Comparison of ENCODE assay signal across 8 cellular contexts in genomic region chr15:82268456-82268855, GRCh38. TPM values are rescaled to one million over a fixed set of nuclear protein-coding genes. Genes with fewer than 3 reads are reported as not detected.
DNase-seq lines count a peak whose midpoint lies in the region; ATAC-seq, FAIRE-seq and TF ChIP-seq lines count a peak whose summit lies in the region.
"Not testable (repeated sequence)": the region's sequence is repeated elsewhere in the genome, so short reads cannot be mapped to it uniquely, and the experiment has no call there.

No MANE protein-coding gene starts in this region.

- H3K4me1 Mint-ChIP-seq in activated naive CD8-positive, alpha-beta T cell treated with anti-CD3 and anti-CD28 coated beads, Interleukin-2, amount 10 ng/mL, durations not matched to agents 7 days and 5 days: not testable (repeated sequence)

- H3K9me2 ChIP-seq in PC-3 (replicated peaks; ENCODE audit: low read length): not testable (repeated sequence)

- not testable (repeated sequence) for BruUV-seq in IMR-90 (replicated peaks; lab: Mats Ljungman, UMichigan); PC-3 (replicated peaks; lab: Mats Ljungman, UMichigan)

- H2AK9ac ChIP-seq in IMR-90 (replicated peaks; ENCODE audit: low read depth, low read length, poor library complexity): not testable (repeated sequence)

- not testable (repeated sequence) for H3K27me3 Mint-ChIP-seq in activated naive CD8-positive, alpha-beta T cell treated with anti-CD3 and anti-CD28 coated beads, Interleukin-2, amount 10 ng/mL, durations not matched to agents 7 days and 5 days

- not testable (repeated sequence) for H2AFZ ChIP-seq in IMR-90 (replicated peaks; ENCODE audit: low read length, poor library complexity); PC-3 (ENCODE audit: low read length)

- not testable (repeated sequence) for H4K91ac ChIP-seq in IMR-90 (ENCODE audit: insufficient read depth, low read depth, low read length)

- H3K18ac ChIP-seq in IMR-90 (ENCODE audit: low read depth, low read length): not testable (repeated sequence)
- H3K18ac ChIP-seq in mesendoderm (ENCODE audit: low read length): peak overlapping the region; percentile 28

- H3K23ac ChIP-seq in IMR-90 (ENCODE audit: low read depth, low read length); mesendoderm (ENCODE audit: low read length): not testable (repeated sequence)

- not testable (repeated sequence) for H3K4ac ChIP-seq in IMR-90 (ENCODE audit: low read depth, low read length); mesendoderm (ENCODE audit: low read depth, low read length)

- not testable (repeated sequence) for H2BK15ac ChIP-seq in IMR-90 (ENCODE audit: low read depth, low read length); mesendoderm (replicated peaks; ENCODE audit: low read depth)

- in situ Hi-C loops in IMR-90 (cut with MboI; ENCODE audit: low sequenced_read_pairs): not testable (repeated sequence)

- FAIRE-seq in A549 (lab: Jason Lieb, UNC) (peak; percentile 83), urothelium cell line (lab: Jason Lieb, UNC) (peak; percentile 76)

- not testable (repeated sequence) for TF ChIP-seq CTCF in A549 (IDR thresholded peaks at IDR 0.05); GM12865 (IDR thresholded peaks at IDR 0.05; ENCODE audit: insufficient read depth, low read depth, low read length, missing control alignments); IMR-90 (conservative IDR thresholded peaks at IDR 0.05; ENCODE audit: low read depth, low read length); PC-3 (conservative IDR thresholded peaks at IDR 0.05; ENCODE audit: low read depth, low read length)

- H3K9ac ChIP-seq in IMR-90 (ENCODE audit: low read depth, low read length); PC-3 (ENCODE audit: low read length); mesendoderm (ENCODE audit: low read length): not testable (repeated sequence)

- not testable (repeated sequence) for H3K36me3 ChIP-seq in IMR-90 (ENCODE audit: control insufficient read depth, insufficient read depth, low read length); PC-3 (ENCODE audit: low read depth, low read length); mesendoderm (ENCODE audit: control insufficient read depth, insufficient read depth, low read length)

- TF ChIP-seq RAD21 in A549 (conservative IDR thresholded peaks at IDR 0.05 in 1 of 2, IDR thresholded peaks at IDR 0.05 in 1 of 2); IMR-90 (IDR thresholded peaks at IDR 0.05; ENCODE audit: low read length): not testable (repeated sequence)

- not testable (repeated sequence) for H3K79me1 ChIP-seq in IMR-90 (ENCODE audit: low read depth in 1 of 2, low read length in 2 of 2); mesendoderm (ENCODE audit: low read length)

- H3F3A ChIP-seq in PC-3 (ENCODE audit: low read length, unreplicated experiment): not testable (repeated sequence)

- H4K8ac ChIP-seq in IMR-90 (ENCODE audit: low read depth in 2 of 2, low read length in 2 of 2); mesendoderm (ENCODE audit: low read depth, low read length): not testable (repeated sequence)

- not testable (repeated sequence) for H3K4me2 ChIP-seq in A549; IMR-90 (ENCODE audit: low read depth, low read length); PC-3 (ENCODE audit: low read length); mesendoderm (ENCODE audit: low read length)

- not testable (repeated sequence) for H3K9me1 ChIP-seq in IMR-90 (ENCODE audit: insufficient read depth, low read length)

- not testable (repeated sequence) for H2AK5ac ChIP-seq in IMR-90 (ENCODE audit: low read depth, low read length); mesendoderm (ENCODE audit: low read length)

- not testable (repeated sequence) for H4K20me1 ChIP-seq in IMR-90 (ENCODE audit: insufficient read depth, low read length); PC-3 (ENCODE audit: low read length)

- H3K4me3 Mint-ChIP-seq in activated naive CD8-positive, alpha-beta T cell treated with anti-CD3 and anti-CD28 coated beads, Interleukin-2, amount 10 ng/mL, durations not matched to agents 7 days and 5 days: not testable (repeated sequence)

- H2BK20ac ChIP-seq in IMR-90 (ENCODE audit: low read depth, low read length): not testable (repeated sequence)

- CTCF ChIA-PET in A549 (lab: Yijun Ruan, JAX) (interaction anchor here (1.5 kb wide), 1 partner anchor 21 kb away, joined by 4 read pairs; no protein-coding TSS in a partner anchor), PC-3 (lab: Charles Lee) (interaction anchor here (1.1 kb wide), 1 partner anchor 160 kb away, joined by 3 read pairs; no protein-coding TSS in a partner anchor)
- CTCF ChIA-PET in IMR-90 (lab: Yijun Ruan, JAX): not testable (repeated sequence)

- H3K27me3 ChIP-seq in IMR-90 (ENCODE audit: control insufficient read depth, insufficient read depth, low read length); PC-3 (ENCODE audit: low read length); mesendoderm (ENCODE audit: insufficient read depth, low read length, poor library complexity): not testable (repeated sequence)

- dilution Hi-C loops in IMR-90 (cut with HindIII; ENCODE audit: low sequenced_read_pairs, unreplicated experiment): not testable (repeated sequence)

- H3K79me2 ChIP-seq in PC-3 (ENCODE audit: low read length); mesendoderm (ENCODE audit: control insufficient read depth, insufficient read depth, low read length): not testable (repeated sequence)

- not testable (repeated sequence) for H3K27ac Mint-ChIP-seq in activated naive CD8-positive, alpha-beta T cell treated with anti-CD3 and anti-CD28 coated beads, Interleukin-2, amount 10 ng/mL, durations not matched to agents 7 days and 5 days

- not testable (repeated sequence) for H2BK120ac ChIP-seq in IMR-90 (ENCODE audit: low read depth, low read length); mesendoderm (ENCODE audit: low read depth, low read length)

- not testable (repeated sequence) for H4K5ac ChIP-seq in IMR-90 (ENCODE audit: low read depth, low read length); mesendoderm (ENCODE audit: low read length)

- not testable (repeated sequence) for H3K27ac ChIP-seq in A549; IMR-90 (ENCODE audit: insufficient read depth, low read length); PC-3 (ENCODE audit: low read length); mesendoderm (ENCODE audit: low read depth, low read length)
- H3K27ac ChIP-seq in epithelial cell of prostate: peak overlapping the region; percentile 78

- DNase-seq in A549 (ENCODE audit: low read depth in 1 of 2, low spot score in 1 of 2); IMR-90; activated naive CD8-positive, alpha-beta T cell treated with anti-CD3 and anti-CD28 coated beads, Interleukin-2, amount 10 ng/mL, durations not matched to agents 7 days and 5 days; mesendoderm; urothelium cell line (ENCODE audit: low spot score): not testable (repeated sequence)
- DNase-seq in GM12865 (ENCODE audit: low read depth) (peak; percentile 9), PC-3 (peak; percentile 38), epithelial cell of prostate (ENCODE audit: low read depth, low spot score) (peak; percentile 82)

- intact Hi-C loops in IMR-90 (cut with micrococcal nuclease); PC-3 (cut with micrococcal nuclease): not testable (repeated sequence)

- not testable (repeated sequence) for H3K14ac ChIP-seq in IMR-90 (replicated peaks; ENCODE audit: low read depth, low read length)

- ATAC-seq in A549: not testable (repeated sequence)
- ATAC-seq in IMR-90 (ENCODE audit: low read depth): peak; percentile 21; the same call in 1 of the 2 replicates
- ATAC-seq in PC-3: peak; percentile 80
- ATAC-seq in activated naive CD8-positive, alpha-beta T cell treated with anti-CD3 and anti-CD28 coated beads, Interleukin-2, amount 10 ng/mL, durations not matched to agents 7 days and 5 days (ENCODE audit: low read depth): peak; percentile 75

- not testable (repeated sequence) for H3K9me3 ChIP-seq in A549; IMR-90 (ENCODE audit: control insufficient read depth, insufficient read depth, low read length); PC-3 (ENCODE audit: low read length)

- 45% methylated on average over 2 of the region's 2 CpGs for WGBS in A549 (ENCODE audit: missing lambda C conversion rate)
- WGBS in IMR-90 (ENCODE audit: extremely low coverage in 2 of 2, insufficient read length in 1 of 2), 2 experiments: no CpG with 5 or more reads among the region's 2 CpGs
- WGBS in mesendoderm (ENCODE audit: extremely low coverage, insufficient coverage, low lambda C conversion rate): no CpG with 5 or more reads among the region's 2 CpGs

- not testable (repeated sequence) for H3K56ac ChIP-seq in IMR-90 (ENCODE audit: extremely low read depth, insufficient read depth, low read length); mesendoderm (ENCODE audit: low read length)

- not testable (repeated sequence) for H3K4me3 ChIP-seq in A549; GM12865 (ENCODE audit: low read depth, low read length); IMR-90 (ENCODE audit: insufficient read depth, low read depth, low read length); PC-3 (ENCODE audit: low read length); mesendoderm (ENCODE audit: low read length)

- not testable (repeated sequence) for TF ChIP-seq POLR2A in A549 (IDR thresholded peaks at IDR 0.05; ENCODE audit: low read length); IMR-90 (IDR thresholded peaks at IDR 0.05; ENCODE audit: low read depth, low read length)

- H2BK5ac ChIP-seq in IMR-90 (ENCODE audit: low read depth, low read length, poor library complexity, severe bottlenecking); mesendoderm (ENCODE audit: low read length): not testable (repeated sequence)

- not testable (repeated sequence) for H3K36me3 Mint-ChIP-seq in activated naive CD8-positive, alpha-beta T cell treated with anti-CD3 and anti-CD28 coated beads, Interleukin-2, amount 10 ng/mL, durations not matched to agents 7 days and 5 days

- not testable (repeated sequence) for H3K4me1 ChIP-seq in A549; IMR-90 (ENCODE audit: control insufficient read depth, insufficient read depth, low read length); PC-3 (ENCODE audit: insufficient read depth, low read length); mesendoderm (ENCODE audit: control insufficient read depth, low read depth, low read length)

- POLR2A ChIA-PET in A549 (lab: Yijun Ruan, JAX); IMR-90 (lab: Charles Lee; ENCODE audit: unreplicated experiment); PC-3 (lab: Charles Lee; ENCODE audit: unreplicated experiment); activated naive CD8-positive, alpha-beta T cell treated with anti-CD3 and anti-CD28 coated beads, Interleukin-2, amount 10 ng/mL, durations not matched to agents 7 days and 5 days (lab: Charles Lee): not testable (repeated sequence)

- TF ChIP-seq EP300 in A549 (IDR thresholded peaks at IDR 0.05): not testable (repeated sequence)

- H3K9me3 Mint-ChIP-seq in activated naive CD8-positive, alpha-beta T cell treated with anti-CD3 and anti-CD28 coated beads, Interleukin-2, amount 10 ng/mL, durations not matched to agents 7 days and 5 days: not testable (repeated sequence)

RNA-seq across cellular contexts. Expression of gene SAXO2, which starts 5.8 kb away (rescaled TPM):
- polyA plus RNA-seq in A549 (2011; rRNA removed): 1.1 and 4.5 TPM in 2 replicates
- 1.6 and 2.6 TPM in 2 replicates for polyA plus RNA-seq in A549 (2012; cell fraction: cytosol; rRNA removed)
- 2.5 and 2.8 TPM in 2 replicates for polyA plus RNA-seq in A549 (2012; cell fraction: nucleus; rRNA removed)
- polyA plus RNA-seq in A549 (2017; fragmentation: RNase III; extraction: RNeasy Plus Mini Kit Qiagen cat#74134 plus additional on column Dnase treatment): 1.8 to 2.5 TPM (median 2.2 TPM) in 3 replicates
- polyA minus RNA-seq in A549 (2011; rRNA and poly(A)+ RNA removed): 0.37 and 5.2 TPM in 2 replicates
- total RNA-seq in IMR-90 (2012; rRNA removed): 0.28 TPM in 1 of 2 replicates, not detected in the other
- polyA plus RNA-seq in IMR-90 (2012; rRNA removed): 0.14 and 0.42 TPM in 2 replicates
- 0.02 and 0.33 TPM in 2 replicates for polyA plus RNA-seq in IMR-90 (2012; cell fraction: cytosol; rRNA removed)
- 0.42 and 1.0 TPM in 2 replicates for polyA plus RNA-seq in IMR-90 (2012; cell fraction: nucleus; rRNA removed; ENCODE audit: low replicate concordance)
- 0.35 and 3.7 TPM in 2 replicates for total RNA-seq in PC-3 (2014; rRNA removed)
- total RNA-seq in activated naive CD8-positive, alpha-beta T cell treated with anti-CD3 and anti-CD28 coated beads, Interleukin-2, amount 10 ng/mL, durations not matched to agents 7 days and 5 days: 1 to 10 TPM; 1.3 to 1.6 TPM
- polyA plus RNA-seq in mesendoderm (2013, experiment 1 of 2): 1.8 TPM
- 1.4 TPM for polyA plus RNA-seq in mesendoderm (2013, experiment 2 of 2)

RNA-seq across cellular contexts. Expression of gene EFL1, which starts 5.9 kb away (rescaled TPM):
- polyA plus RNA-seq in A549 (2011; rRNA removed) (42.3 and 42.5 TPM in 2 replicates), A549 (2017; fragmentation: RNase III; extraction: RNeasy Plus Mini Kit Qiagen cat#74134 plus additional on column Dnase treatment) (19.4 to 21.2 TPM (median 20.0 TPM) in 3 replicates), IMR-90 (2012; rRNA removed) (8.7 and 10.1 TPM in 2 replicates)
- polyA plus RNA-seq in A549 (2012; cell fraction: cytosol; rRNA removed): 8.8 and 9.0 TPM in 2 replicates
- polyA plus RNA-seq in A549 (2012; cell fraction: nucleus; rRNA removed): 6.1 and 8.5 TPM in 2 replicates
- polyA minus RNA-seq in A549 (2011; rRNA and poly(A)+ RNA removed): 41.0 and 44.1 TPM in 2 replicates
- total RNA-seq in IMR-90 (2012; rRNA removed) (24.6 and 27.8 TPM in 2 replicates), PC-3 (2014; rRNA removed) (12.4 and 14.7 TPM in 2 replicates)
- polyA plus RNA-seq in IMR-90 (2012; cell fraction: cytosol; rRNA removed): 2.4 and 3.1 TPM in 2 replicates
- 1.2 and 7.8 TPM in 2 replicates for polyA plus RNA-seq in IMR-90 (2012; cell fraction: nucleus; rRNA removed; ENCODE audit: low replicate concordance)
- total RNA-seq in activated naive CD8-positive, alpha-beta T cell treated with anti-CD3 and anti-CD28 coated beads, Interleukin-2, amount 10 ng/mL, durations not matched to agents 7 days and 5 days: 10 to 100 TPM; 24.2 to 26.4 TPM
- polyA plus RNA-seq in mesendoderm (2013, experiment 1 of 2): 14.1 TPM
- 14.2 TPM for polyA plus RNA-seq in mesendoderm (2013, experiment 2 of 2)
